Comparison of ENCODE assay signal across 21 cellular contexts in genomic region chr5:20536339-20536738, GRCh38.
"Had no signal": no experiment of that assay in that cellular context is flagged by ENCODE, and none has a peak within 500 bp of the region (broad histone marks: within the 10 kb centered on the region; RNA-seq: fewer than 3 reads in every experiment).

No MANE protein-coding gene starts in this region.

- H3K4me3 ChIP-seq: mucosa of descending colon, skin epidermis, thyroid gland had no signal

- H3K27ac ChIP-seq: foreskin keratinocyte, skin epidermis, thyroid gland had no signal

- H3K36me3 ChIP-seq: thyroid gland had no signal

- H3K4me1 Mint-ChIP-seq: activated CD4-positive, alpha-beta memory T cell treated with anti-CD3 and anti-CD28 coated beads, Interleukin-2, amount 10 ng/mL, durations not matched to agents 7 days and 5 days; activated CD4-positive, alpha-beta T cell treated with anti-CD3 and anti-CD28 coated beads for 36 hours; memory B cell; naive thymus-derived CD8-positive, alpha-beta T cell; stimulated activated naive B cell treated with anti-CD40 and anti-IgM and Interleukin-4, amounts not matched to agents 10 μg/mL and 1 μg/mL and 100 μg/mL, for 72 hours had no signal

- DNase-seq: activated CD4-positive, alpha-beta memory T cell treated with anti-CD3 and anti-CD28 coated beads, Interleukin-2, amount 10 ng/mL, durations not matched to agents 7 days and 5 days; activated CD4-positive, alpha-beta T cell treated with anti-CD3 and anti-CD28 coated beads for 36 hours; activated effector memory CD4-positive, alpha-beta T cell treated with Interleukin-2 at 50 U/mL for 16 hours; activated naive CD4-positive, alpha-beta T cell treated with anti-CD3 and anti-CD28 coated beads, Interleukin-2, amount 50 U/mL, for 16 hours; activated T-cell treated with anti-CD3 and anti-CD28 coated beads, Interleukin-2, amount 50 U/mL, for 4 hours; dermis blood vessel endothelial cell; effector memory CD8-positive, alpha-beta T cell; foreskin keratinocyte; glutamatergic neuron; hypothalamus; left ventricle myocardium superior; mucosa of descending colon; naive thymus-derived CD8-positive, alpha-beta T cell; nucleus accumbens; right cardiac atrium; stimulated activated CD4-positive, alpha-beta T cell treated with anti-CD3 and anti-CD28 coated beads, Interleukin-15, amount 100 ng/mL, for 24 hours; stimulated activated CD4-positive, alpha-beta T cell treated with anti-CD3 and anti-CD28 coated beads, Interleukin-4, amount 100 ng/mL, for 1 hour; stimulated activated naive B cell treated with anti-CD40 and anti-IgM and Interleukin-4, amounts not matched to agents 10 μg/mL and 1 μg/mL and 100 μg/mL, for 72 hours; thyroid gland had no signal

- H3K27ac Mint-ChIP-seq: activated CD4-positive, alpha-beta memory T cell treated with anti-CD3 and anti-CD28 coated beads, Interleukin-2, amount 10 ng/mL, durations not matched to agents 7 days and 5 days; activated CD4-positive, alpha-beta T cell treated with anti-CD3 and anti-CD28 coated beads for 36 hours; memory B cell; naive thymus-derived CD8-positive, alpha-beta T cell; stimulated activated naive B cell treated with anti-CD40 and anti-IgM and Interleukin-4, amounts not matched to agents 10 μg/mL and 1 μg/mL and 100 μg/mL, for 72 hours had no signal

- H3K27me3 Mint-ChIP-seq: activated CD4-positive, alpha-beta memory T cell treated with anti-CD3 and anti-CD28 coated beads, Interleukin-2, amount 10 ng/mL, durations not matched to agents 7 days and 5 days; activated CD4-positive, alpha-beta T cell treated with anti-CD3 and anti-CD28 coated beads for 36 hours; effector memory CD8-positive, alpha-beta T cell; memory B cell; naive thymus-derived CD8-positive, alpha-beta T cell; stimulated activated naive B cell treated with anti-CD40 and anti-IgM and Interleukin-4, amounts not matched to agents 10 μg/mL and 1 μg/mL and 100 μg/mL, for 72 hours had no signal

- ATAC-seq: activated CD4-positive, alpha-beta T cell treated with anti-CD3 and anti-CD28 coated beads for 36 hours; activated T-cell treated with anti-CD3 and anti-CD28 coated beads, Interleukin-2, amount 50 U/mL, for 4 hours; effector memory CD8-positive, alpha-beta T cell; foreskin keratinocyte; left ventricle myocardium superior; mucosa of descending colon; naive thymus-derived CD8-positive, alpha-beta T cell; right cardiac atrium; stimulated activated naive B cell treated with anti-CD40 and anti-IgM and Interleukin-4, amounts not matched to agents 10 μg/mL and 1 μg/mL and 100 μg/mL, for 72 hours had no signal

- H3K27me3 ChIP-seq: foreskin keratinocyte, thyroid gland had no signal

- H3K4me1 ChIP-seq: foreskin keratinocyte, thyroid gland had no signal

- H3K9me3 ChIP-seq: thyroid gland had no signal

- H3K36me3 Mint-ChIP-seq: memory B cell; naive thymus-derived CD8-positive, alpha-beta T cell; stimulated activated naive B cell treated with anti-CD40 and anti-IgM and Interleukin-4, amounts not matched to agents 10 μg/mL and 1 μg/mL and 100 μg/mL, for 72 hours had no signal

- H3K4me3 Mint-ChIP-seq: activated CD4-positive, alpha-beta memory T cell treated with anti-CD3 and anti-CD28 coated beads, Interleukin-2, amount 10 ng/mL, durations not matched to agents 7 days and 5 days; activated CD4-positive, alpha-beta T cell treated with anti-CD3 and anti-CD28 coated beads for 36 hours; activated T-cell treated with anti-CD3 and anti-CD28 coated beads, Interleukin-2, amount 50 U/mL, for 4 hours; effector memory CD8-positive, alpha-beta T cell; memory B cell; naive thymus-derived CD8-positive, alpha-beta T cell; stimulated activated naive B cell treated with anti-CD40 and anti-IgM and Interleukin-4, amounts not matched to agents 10 μg/mL and 1 μg/mL and 100 μg/mL, for 72 hours had no signal
